In genomic region chr7:20786779-20787651, GRCh38 we compare ENCODE assay signal across 1 cellular context.
A peak's percentile ranks its signal among the peaks of the same experiment; 100 is the strongest.
TF ChIP-seq lines count a peak whose summit lies in the region.

TSS of gene SP8 (minus strand) at chr7:20786886. CDS start at chr7:20786798, 88 bp downstream.

TF ChIP-seq in K562, 482 proteins besides CTCF, POLR2A, EP300 and RAD21 (continued from another document and continues in another):
- TF ChIP-seq ZHX1 (conservative IDR thresholded peaks at IDR 0.05; ENCODE audit: low read length) (no peak), ZBTB49 (CRISPR knock-in tag; IDR thresholded peaks at IDR 0.05; ENCODE audit: borderline replicate concordance) (no peak), ZNF143 (CRISPR knock-in tag; IDR thresholded peaks at IDR 0.05) (no peak), FOXM1 (IDR thresholded peaks at IDR 0.05; ENCODE audit: low read depth) (no peak), FOXM1 (CRISPR knock-in tag; IDR thresholded peaks at IDR 0.05; ENCODE audit: low read depth) (no peak), ZNF274 (IDR thresholded peaks at IDR 0.05; ENCODE audit: borderline replicate concordance, low read depth, low read length) (no peak), TBP (optimal IDR thresholded peaks at IDR 0.05; ENCODE audit: low read depth, low read length) (peak; percentile 44), TAF15 (IDR thresholded peaks at IDR 0.05; ENCODE audit: low read depth, low read length) (no peak), ZFPM2 (CRISPR knock-in tag; IDR thresholded peaks at IDR 0.05) (no peak), U2AF2 (optimal IDR thresholded peaks at IDR 0.05; ENCODE audit: low read depth, low read length) (no peak), ZBTB12 (CRISPR knock-in tag; IDR thresholded peaks at IDR 0.05) (peak; percentile 30; the same call in 1 of the 2 replicates), PHF8 (IDR thresholded peaks at IDR 0.05; ENCODE audit: borderline replicate concordance, low read length) (peak; percentile 65; the same call in 1 of the 2 replicates), XRCC5 (IDR thresholded peaks at IDR 0.05; ENCODE audit: low read depth, low read length) (0 out of 2 replicates have a peak, but pooled peaks have one; percentile 40), ZNF586 (CRISPR knock-in tag; conservative IDR thresholded peaks at IDR 0.05) (no peak), ZBTB5 (IDR thresholded peaks at IDR 0.05) (0 out of 2 replicates have a peak, but pooled peaks have one; percentile 34), KDM4B (IDR thresholded peaks at IDR 0.05; ENCODE audit: borderline replicate concordance in 2 of 2, low read depth in 1 of 2) (no peak), LARP7 (IDR thresholded peaks at IDR 0.05) (peak; percentile 91; the same call in 1 of the 2 replicates), HCFC1 (IDR thresholded peaks at IDR 0.05; ENCODE audit: low read depth, low read length) (peak; percentile 34; the same call in 1 of the 2 replicates), ZNF146 (CRISPR knock-in tag; IDR thresholded peaks at IDR 0.05; ENCODE audit: unreplicated experiment) (no peak), HOXB6 (CRISPR knock-in tag; IDR thresholded peaks at IDR 0.05; ENCODE audit: borderline replicate concordance) (no peak), SIRT6 (IDR thresholded peaks at IDR 0.05; ENCODE audit: low read depth, low read length) (no peak), ZNF639 (CRISPR knock-in tag; conservative IDR thresholded peaks at IDR 0.05 in 1 of 2, IDR thresholded peaks at IDR 0.05 in 1 of 2) (no peak), PHB (CRISPR knock-in tag; IDR thresholded peaks at IDR 0.05) (no peak), KAT8 (IDR thresholded peaks at IDR 0.05; ENCODE audit: low read depth) (no peak), CC2D1A (IDR thresholded peaks at IDR 0.05) (0 out of 2 replicates have a peak, but pooled peaks have one; percentile 39), KHSRP (IDR thresholded peaks at IDR 0.05) (0 out of 2 replicates have a peak, but pooled peaks have one; percentile 34), SMAD1 (IDR thresholded peaks at IDR 0.05; ENCODE audit: low read depth, low read length, partially characterized antibody) (peak; percentile 24), ZNF174 (CRISPR knock-in tag; IDR thresholded peaks at IDR 0.05) (no peak), PATZ1 (CRISPR knock-in tag; IDR thresholded peaks at IDR 0.05; ENCODE audit: borderline replicate concordance) (no peak), MTA2 (IDR thresholded peaks at IDR 0.05; ENCODE audit: low read depth) (peak; percentile 43), RBM34 (IDR thresholded peaks at IDR 0.05; ENCODE audit: borderline replicate concordance, insufficient read depth, low read length) (no peak), PBX2 (CRISPR knock-in tag; IDR thresholded peaks at IDR 0.05; ENCODE audit: low read depth) (no peak), PBX2 (tag; conservative IDR thresholded peaks at IDR 0.05; ENCODE audit: low read depth) (no peak), KLF1 (tag; IDR thresholded peaks at IDR 0.05) (no peak), ZBTB2 (IDR thresholded peaks at IDR 0.05) (peak; percentile 81; the same call in 1 of the 2 replicates), ETV5 (CRISPR knock-in tag; IDR thresholded peaks at IDR 0.05; ENCODE audit: low read depth) (no peak), ZNF311 (CRISPR knock-in tag; IDR thresholded peaks at IDR 0.05) (no peak), NBN (IDR thresholded peaks at IDR 0.05; ENCODE audit: low read depth) (peak; percentile 79; the same call in 1 of the 2 replicates), ZNF121 (CRISPR knock-in tag; conservative IDR thresholded peaks at IDR 0.05) (no peak), RBM22 (IDR thresholded peaks at IDR 0.05; ENCODE audit: low read depth, low read length, poor library complexity, severe bottlenecking) (no peak), POLR2AphosphoS5 (IDR thresholded peaks at IDR 0.05; ENCODE audit: control insufficient read depth, insufficient read depth, low read depth, low read length) (no peak; the same call in 1 of the 2 replicates), HDAC2 (IDR thresholded peaks at IDR 0.05) (peak; percentile 45; the same call in 1 of the 2 replicates), ZNF583 (CRISPR knock-in tag; IDR thresholded peaks at IDR 0.05) (no peak), BHLHE40 (IDR thresholded peaks at IDR 0.05; ENCODE audit: low read length) (peak; percentile 50; the same call in 1 of the 2 replicates), ARID1B (IDR thresholded peaks at IDR 0.05) (peak; percentile 81), ZNF239 (CRISPR knock-in tag; IDR thresholded peaks at IDR 0.05) (no peak), CBFA2T3 (IDR thresholded peaks at IDR 0.05) (peak; percentile 47; the same call in 1 of the 2 replicates), BCOR (IDR thresholded peaks at IDR 0.05) (peak; percentile 88), ZNF140 (CRISPR knock-in tag; IDR thresholded peaks at IDR 0.05) (no peak), DLX4 (CRISPR knock-in tag; IDR thresholded peaks at IDR 0.05) (no peak), CHD4 (IDR thresholded peaks at IDR 0.05; ENCODE audit: insufficient read depth, insufficient replicate concordance, low read depth, low read length, poor library complexity, severe bottlenecking) (no peak), YBX1 (IDR thresholded peaks at IDR 0.05) (no peak), CBX5 (IDR thresholded peaks at IDR 0.05; ENCODE audit: borderline replicate concordance, low read depth) (no peak), MEF2D (tag; conservative IDR thresholded peaks at IDR 0.05; ENCODE audit: low read depth) (0 out of 2 replicates have a peak, but pooled peaks have one; percentile 49)
